Comparison of ENCODE assay signal across 16 cellular contexts in the genomic region with DNA sequence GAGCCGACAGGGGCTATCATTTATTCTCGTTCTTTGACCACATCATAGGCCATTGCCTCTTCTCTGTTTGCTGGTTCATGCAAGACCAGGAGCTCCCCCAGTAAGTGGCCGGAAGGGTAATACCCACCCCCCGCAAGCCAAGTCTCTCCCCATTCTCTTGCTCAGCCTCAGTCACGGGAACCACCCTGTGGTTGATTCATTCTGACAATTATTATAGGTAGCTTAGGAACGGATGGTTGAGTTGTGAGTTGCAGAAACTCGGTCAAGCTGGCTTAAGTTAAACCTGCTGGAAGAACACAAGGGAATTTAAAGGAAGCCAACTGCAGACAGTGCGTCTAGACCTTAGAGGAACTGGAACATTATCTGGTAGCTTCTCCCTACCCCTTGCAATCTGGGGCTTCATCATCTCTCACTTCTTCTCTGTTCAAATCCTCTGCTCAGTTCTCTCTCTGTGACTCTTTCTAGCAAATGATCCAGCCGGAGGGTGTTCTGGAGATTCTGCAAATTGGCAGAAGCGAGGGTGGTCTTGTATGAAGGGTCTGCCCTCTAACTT. TPM values are rescaled to one million over a fixed set of nuclear protein-coding genes. Genes with fewer than 3 reads are reported as not detected.
A peak's percentile ranks its signal among the peaks of the same experiment; 100 is the strongest.
DNase-seq lines count a peak whose midpoint lies in the region; TF ChIP-seq lines count a peak whose summit lies in the region.
"Had no signal": no experiment of that assay in that cellular context is flagged by ENCODE, and none has a peak within 500 bp of the region (broad histone marks: within the 10 kb centered on the region; RNA-seq: fewer than 3 reads in every experiment).

No MANE protein-coding gene starts in this region.

- no peak for DNase-seq in CD14-positive monocyte (ENCODE audit: low spot score)
- DNase-seq in MV-4-11 (lab: John Stamatoyannopoulos, UW): peak; percentile 79
- peak; percentile 37 for DNase-seq in brain microvascular endothelial cell
- DNase-seq in mesenchymal stem cell: no peak
- DNase-seq in transverse colon: no peak
- DNase-seq in HEK293T (ENCODE audit: extremely low spot score): no peak
- no peak for DNase-seq in NCI-H146 treated with DMSO at 0.1 percent for 48 hours (lab: John Stamatoyannopoulos, UW; ENCODE audit: unreplicated experiment)
- DNase-seq in MM.1S: no peak
- DNase-seq: aorta; BE2C; mucosa of descending colon; NCI-H82; stimulated activated CD4-positive, alpha-beta T cell treated with anti-CD3 and anti-CD28 coated beads, Interleukin-15, amount 100 ng/mL, for 24 hours had no signal

- POLR2A ChIA-PET in HEK293T (lab: Yijun Ruan, JAX): no interaction called here

- H3K9me3 Mint-ChIP-seq in CD14-positive monocyte: peaks cover 0 to 5% (median 0%) of the 10 kb centered on the region in 7 donors

- H3K14ac ChIP-seq in mesenchymal stem cell (ENCODE audit: low read length in 2 of 2): no peak overlapping the region

- 61% methylated on average over 5 of the region's 10 CpGs for WGBS in mesenchymal stem cell
- 67 to 71% methylated on average over 6 to 10 of the region's 10 CpGs for WGBS in transverse colon (ENCODE audit: low coverage in 1 of 2), 2 donors

- no peaks in the 10 kb centered on the region for H3K9me2 ChIP-seq in MM.1S (replicated peaks; ENCODE audit: insufficient read depth, low read length)

- H3K4me3 Mint-ChIP-seq in CD14-positive monocyte: no peak overlapping the region

- no peaks in the 10 kb centered on the region for H3K36me3 ChIP-seq in brain microvascular endothelial cell (replicated peaks)
- H3K36me3 ChIP-seq in mesenchymal stem cell (ENCODE audit: control insufficient read depth in 1 of 2, insufficient read depth in 2 of 2, low read depth in 1 of 2, low read length in 2 of 2): no peaks in the 10 kb centered on the region
- no peaks in the 10 kb centered on the region for H3K36me3 ChIP-seq in transverse colon
- H3K36me3 ChIP-seq in MM.1S (replicated peaks; ENCODE audit: insufficient read depth, low read length): no peaks in the 10 kb centered on the region
- H3K36me3 ChIP-seq: BE2C, gastroesophageal sphincter, suprapubic skin had no signal

- H3F3A ChIP-seq in MM.1S (ENCODE audit: insufficient read depth, low read length): no peaks in the 10 kb centered on the region

- H3K18ac ChIP-seq in mesenchymal stem cell (ENCODE audit: low read depth in 1 of 2, low read length in 2 of 2): no peak overlapping the region

- no peak for TF ChIP-seq EP300 in transverse colon (IDR thresholded peaks at IDR 0.05; ENCODE audit: low read depth)

- in situ Hi-C loops in brain microvascular endothelial cell (cut with HindIII; ENCODE audit: low pct_ligation_motif_present, low sequenced_read_pairs): no loop called here
- in situ Hi-C loops in transverse colon (cut with MboI; ENCODE audit: low pct_ligation_motif_present in 1 of 4, low pct_unique_long_range_greater_than_20kb in 1 of 4, low sequenced_read_pairs in 3 of 4): no loop called here

- H3K27ac ChIP-seq in brain microvascular endothelial cell: peak overlapping the region; percentile 79
- no peak overlapping the region for H3K27ac ChIP-seq in mesenchymal stem cell (ENCODE audit: low read length, poor library complexity, severe bottlenecking)
- no peak overlapping the region for H3K27ac ChIP-seq in transverse colon
- H3K27ac ChIP-seq in MM.1S (ENCODE audit: low read length): no peak overlapping the region
- H3K27ac ChIP-seq: gastroesophageal sphincter, parathyroid adenoma, suprapubic skin had no signal

- H3K4me1 ChIP-seq in mesenchymal stem cell (ENCODE audit: control insufficient read depth, insufficient read depth, low read depth, low read length) (no peaks in the 10 kb centered on the region), transverse colon (no peaks in the 10 kb centered on the region), MM.1S (ENCODE audit: low read length) (no peaks in the 10 kb centered on the region)
- H3K4me1 ChIP-seq: BE2C, gastroesophageal sphincter, parathyroid adenoma, suprapubic skin had no signal

- no peak for TF ChIP-seq POLR2A in transverse colon (IDR thresholded peaks at IDR 0.05)

- no peak overlapping the region for H2BK5ac ChIP-seq in mesenchymal stem cell (ENCODE audit: low read depth, low read length, poor library complexity, severe bottlenecking)

- H3K36me3 Mint-ChIP-seq in CD14-positive monocyte: peaks cover 50 to 64% of the 10 kb centered on the region in 2 donors

- no peaks in the 10 kb centered on the region for H3K9me3 ChIP-seq in mesenchymal stem cell (ENCODE audit: control insufficient read depth, low read length)
- no peaks in the 10 kb centered on the region for H3K9me3 ChIP-seq in transverse colon
- no peaks in the 10 kb centered on the region for H3K9me3 ChIP-seq in MM.1S (replicated peaks; ENCODE audit: insufficient read depth, low read length)
- H3K9me3 ChIP-seq: BE2C, gastroesophageal sphincter, mucosa of descending colon, suprapubic skin had no signal

- H4K91ac ChIP-seq in mesenchymal stem cell (ENCODE audit: low read length): no peak overlapping the region

- H3K27me3 ChIP-seq in brain microvascular endothelial cell (replicated peaks) (no peaks in the 10 kb centered on the region), mesenchymal stem cell (ENCODE audit: control insufficient read depth in 1 of 2, insufficient read depth in 1 of 2, low read length in 2 of 2) (no peaks in the 10 kb centered on the region), transverse colon (no peaks in the 10 kb centered on the region), MM.1S (replicated peaks; ENCODE audit: insufficient read depth, low read length) (no peaks in the 10 kb centered on the region)

- H3K4me3 ChIP-seq in brain microvascular endothelial cell (ENCODE audit: low read depth, low read length): no peak overlapping the region
- H3K4me3 ChIP-seq in mesenchymal stem cell (ENCODE audit: insufficient read depth in 1 of 2, low read depth in 1 of 2, low read length in 2 of 2): no peak overlapping the region
- no peak overlapping the region for H3K4me3 ChIP-seq in transverse colon
- H3K4me3 ChIP-seq in MM.1S (ENCODE audit: low read length): no peak overlapping the region
- H3K4me3 ChIP-seq: gastroesophageal sphincter, mucosa of descending colon, suprapubic skin had no signal

- peak overlapping the region; percentile 72 for H3K9ac ChIP-seq in mesenchymal stem cell (ENCODE audit: low read length)
- no peak overlapping the region for H3K9ac ChIP-seq in MM.1S (ENCODE audit: low read length)
- H3K9ac ChIP-seq: parathyroid adenoma had no signal

- no peak for TF ChIP-seq CTCF in CD14-positive monocyte (IDR thresholded peaks at IDR 0.05)
- TF ChIP-seq CTCF in brain microvascular endothelial cell (IDR thresholded peaks at IDR 0.05; ENCODE audit: low read depth, low read length, missing control alignments): no peak
- TF ChIP-seq CTCF in transverse colon (IDR thresholded peaks at IDR 0.05): no peak
- no peak for TF ChIP-seq CTCF in MM.1S (IDR thresholded peaks at IDR 0.05; ENCODE audit: low read length)

- H4K20me1 ChIP-seq in MM.1S (ENCODE audit: insufficient read depth, low read length): no peaks in the 10 kb centered on the region

- H2AK5ac ChIP-seq in mesenchymal stem cell (ENCODE audit: low read length, severe bottlenecking): no peak overlapping the region

- CTCF ChIA-PET in HEK293T (lab: Yijun Ruan, JAX): no interaction called here

- no peak overlapping the region for H3K23ac ChIP-seq in mesenchymal stem cell (ENCODE audit: low read length in 2 of 2)

- no peak overlapping the region for H3K4ac ChIP-seq in mesenchymal stem cell (ENCODE audit: low read depth in 1 of 2, low read length in 2 of 2)

- no peaks in the 10 kb centered on the region for H3K79me1 ChIP-seq in mesenchymal stem cell (replicated peaks; ENCODE audit: low read length, poor library complexity, severe bottlenecking)

- no peak overlapping the region for H2BK120ac ChIP-seq in mesenchymal stem cell (ENCODE audit: low read depth, low read length)

- H2AFZ ChIP-seq in mesenchymal stem cell (ENCODE audit: low read depth, low read length): no peak overlapping the region
- no peak overlapping the region for H2AFZ ChIP-seq in MM.1S (ENCODE audit: low read length)
- H2AFZ ChIP-seq: parathyroid adenoma had no signal

- H4K8ac ChIP-seq in mesenchymal stem cell (ENCODE audit: low read length): no peak overlapping the region

- H3K4me1 Mint-ChIP-seq in CD14-positive monocyte: peaks cover 64% of the 10 kb centered on the region

- H3K27me3 Mint-ChIP-seq in CD14-positive monocyte (ENCODE audit: low read depth in 3 of 3): peaks cover 0 to 8% (median 5%) of the 10 kb centered on the region in 3 donors

- no peak overlapping the region for H3K4me2 ChIP-seq in mesenchymal stem cell (ENCODE audit: low read length, poor library complexity, severe bottlenecking)
- no peak overlapping the region for H3K4me2 ChIP-seq in MM.1S (ENCODE audit: low read depth, low read length)

- no peak overlapping the region for H2BK12ac ChIP-seq in mesenchymal stem cell (ENCODE audit: low read length in 2 of 2)

- intact Hi-C loops in CD14-positive monocyte (cut with micrococcal nuclease): no loop called here
- intact Hi-C loops in transverse colon (cut with DNase I; ENCODE audit: low total_unique reads): no loop called here

- no peak overlapping the region for H2BK15ac ChIP-seq in mesenchymal stem cell (ENCODE audit: low read depth, poor library complexity, severe bottlenecking)

- peak overlapping the region; percentile 35 to 88 (median 70) for H3K27ac Mint-ChIP-seq in CD14-positive monocyte

- H3K79me2 ChIP-seq in MM.1S (ENCODE audit: low read length): no peaks in the 10 kb centered on the region
- H3K79me2 ChIP-seq: parathyroid adenoma had no signal

TF ChIP-seq in HEK293T, 16 proteins besides CTCF, POLR2A, EP300 and RAD21:
- no peak for TF ChIP-seq L3MBTL2 (conservative IDR thresholded peaks at IDR 0.05)

RNA-seq across cellular contexts. Expression of a gene that starts 8.9 kb away (rescaled TPM):
- polyA plus RNA-seq in CD14-positive monocyte: 1,000 to 10,000 TPM in 1 of 2 donors, 100 to 1,000 TPM in 1; 991 to 1,265 TPM
- not detected for polyA plus RNA-seq in mesenchymal stem cell (2013, experiment 1 of 2)
- polyA plus RNA-seq in mesenchymal stem cell (2013, experiment 2 of 2): not detected
- 1 to 10 TPM in 2 of 4 donors, not detected in 2; 1.5 to 4.4 TPM for total RNA-seq in transverse colon

RNA-seq across cellular contexts. Expression of a gene that starts 18.2 kb away (rescaled TPM):
- 100 to 1,000 TPM in 1 of 2 donors, 10 to 100 TPM in 1; 70.3 to 108 TPM for polyA plus RNA-seq in CD14-positive monocyte
- not detected for polyA plus RNA-seq in mesenchymal stem cell (2013, experiment 1 of 2)
- polyA plus RNA-seq in mesenchymal stem cell (2013, experiment 2 of 2): not detected
- total RNA-seq in transverse colon: not detected

RNA-seq across cellular contexts. Expression of a gene that starts 19.0 kb away (rescaled TPM):
- polyA plus RNA-seq in CD14-positive monocyte: under 1 TPM in 1 of 2 donors, not detected in 1; 0.24 TPM
- polyA plus RNA-seq in mesenchymal stem cell (2013, experiment 1 of 2): not detected
- polyA plus RNA-seq in mesenchymal stem cell (2013, experiment 2 of 2): not detected
- total RNA-seq in transverse colon: 1 to 10 TPM in 1 of 4 donors, under 1 TPM in 2, not detected in 1; 0.27 to 1.9 (median 0.48) TPM
- polyA plus RNA-seq: aorta had no signal

RNA-seq across cellular contexts. Expression of a gene that starts 49.7 kb away (rescaled TPM):
- 1 to 10 TPM in 1 of 2 donors, under 1 TPM in 1; 0.99 to 2.4 TPM for polyA plus RNA-seq in CD14-positive monocyte
- 8.8 TPM for polyA plus RNA-seq in mesenchymal stem cell (2013, experiment 1 of 2)
- polyA plus RNA-seq in mesenchymal stem cell (2013, experiment 2 of 2): 7.1 TPM
- total RNA-seq in transverse colon: 10 to 100 TPM in 2 of 4 donors, 1 to 10 TPM in 2; 2.3 to 25.1 (median 12.4) TPM

RNA-seq across cellular contexts. Expression of a gene that starts 52.1 kb away (rescaled TPM):
- 1 to 10 TPM; 3.5 to 3.8 TPM for polyA plus RNA-seq in CD14-positive monocyte
- polyA plus RNA-seq in mesenchymal stem cell (2013, experiment 1 of 2): not detected
- not detected for polyA plus RNA-seq in mesenchymal stem cell (2013, experiment 2 of 2)
- total RNA-seq in transverse colon: 1 to 10 TPM in 2 of 4 donors, not detected in 2; 3.4 to 4.8 TPM

Comparison
In these comparisons a context has a peak if more than half of its experiments do, and no peak if none do; other contexts are left out.
1. DNase-seq: peak in MV-4-11 (single experiment) and brain microvascular endothelial cell (single experiment); none in CD14-positive monocyte (single experiment), mesenchymal stem cell (single experiment), transverse colon (single experiment), HEK293T (single experiment), NCI-H146 treated with DMSO at 0.1 percent for 48 hours (single experiment) and MM.1S (single experiment).